In the genomic region with DNA sequence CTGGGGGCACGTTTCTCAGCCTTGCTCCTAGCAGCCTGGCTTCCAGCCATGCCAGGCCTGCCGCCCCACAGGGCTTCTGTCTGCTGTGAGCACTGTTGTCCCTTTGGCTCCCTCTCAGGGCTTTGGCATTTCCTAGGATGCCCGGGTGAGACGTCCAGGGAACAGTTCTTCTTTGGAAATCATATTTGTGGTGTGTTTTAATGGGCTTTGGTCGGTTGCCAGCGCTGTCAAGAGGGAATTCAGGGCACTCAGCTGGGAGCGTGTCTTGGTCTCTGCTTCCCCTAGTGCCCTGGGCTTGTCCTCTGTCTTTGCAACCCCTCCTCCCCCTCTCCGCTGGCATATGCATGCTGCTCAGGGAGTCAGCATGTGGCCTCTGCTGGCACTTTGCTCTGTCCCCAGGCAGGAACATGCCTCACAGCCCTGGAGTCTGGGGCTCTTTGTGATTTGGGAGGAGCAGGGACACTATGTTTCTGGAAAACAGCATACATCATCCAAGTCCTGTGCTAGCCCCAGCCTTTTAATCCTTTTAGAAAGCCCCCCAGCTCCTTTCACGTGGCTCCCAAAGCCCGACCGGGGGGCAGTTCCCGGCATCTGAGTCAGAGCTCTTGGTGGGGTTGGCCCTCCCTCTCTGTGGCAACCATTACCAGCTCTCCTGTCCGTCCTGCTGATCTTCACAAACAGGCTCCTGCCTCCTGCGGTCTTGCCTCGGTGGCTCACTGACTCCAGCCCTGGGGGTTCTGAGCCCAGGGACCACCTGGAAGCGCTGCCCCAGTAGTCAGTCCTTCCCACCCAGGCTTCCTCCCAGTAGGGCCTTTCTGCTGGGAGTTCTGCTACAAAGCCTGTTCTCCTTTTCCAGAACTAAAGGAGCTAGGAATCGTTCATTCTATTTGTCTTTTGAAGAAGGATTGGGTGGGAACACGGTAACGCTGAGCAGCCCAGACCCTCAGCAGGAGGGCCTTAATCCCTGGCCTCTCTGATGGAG, we compare ENCODE assay signal across 8 cellular contexts. TPM values are rescaled to one million over a fixed set of nuclear protein-coding genes. Genes with fewer than 3 reads are reported as not detected.
DNase-seq lines count a peak whose midpoint lies in the region; TF ChIP-seq lines count a peak whose summit lies in the region.

No MANE protein-coding gene starts in this region.

- peaks cover 30% of the 10 kb centered on the region for H3K4me1 Mint-ChIP-seq in endodermal cell

- DNase-seq in AG08396 (ENCODE audit: low spot score) (peak; percentile 65), NCI-H2171 (lab: John Stamatoyannopoulos, UW) (peak; percentile 40), endodermal cell (peak; percentile 92), mucosa of gallbladder (ENCODE audit: low spot score) (peak; percentile 45), NCI-H748 (lab: John Stamatoyannopoulos, UW; ENCODE audit: unreplicated experiment) (no peak), GM20000 (ENCODE audit: low spot score) (no peak), AML-193 (lab: John Stamatoyannopoulos, UW) (no peak), NCI-H1048 (lab: John Stamatoyannopoulos, UW) (no peak)

- peaks cover 50% of the 10 kb centered on the region for H3K36me3 Mint-ChIP-seq in endodermal cell (ENCODE audit: low read depth)

- no peaks in the 10 kb centered on the region for H3K27me3 Mint-ChIP-seq in endodermal cell (ENCODE audit: insufficient read depth)

- no peak overlapping the region for H3K4me3 Mint-ChIP-seq in endodermal cell

- no peaks in the 10 kb centered on the region for H3K9me3 Mint-ChIP-seq in endodermal cell

- WGBS in endodermal cell (ENCODE audit: insufficient coverage in 1 of 2, insufficient read length in 1 of 2), 2 experiments, result 51 to 56% methylated on average over 12 to 19 of the region's 19 CpGs

- H3K27ac ChIP-seq in endodermal cell (ENCODE audit: low read depth, low read length), result peak overlapping the region; percentile 25

- no peak overlapping the region for H3K4me3 ChIP-seq in endodermal cell (ENCODE audit: low read length)

- H3K36me3 ChIP-seq in endodermal cell (ENCODE audit: control insufficient read depth, insufficient read depth, low read length), result peaks cover 67% of the 10 kb centered on the region

- H3K27me3 ChIP-seq in endodermal cell (ENCODE audit: control insufficient read depth, insufficient read depth, low read length, poor library complexity, severe bottlenecking), result no peaks in the 10 kb centered on the region

- H3K4me1 ChIP-seq in endodermal cell (ENCODE audit: control insufficient read depth, insufficient read depth, low read length), result peaks cover 8% of the 10 kb centered on the region

- TF ChIP-seq CTCF in endodermal cell (conservative IDR thresholded peaks at IDR 0.05) (no peak), GM20000 (IDR thresholded peaks at IDR 0.05; ENCODE audit: extremely low read depth, missing control alignments) (no peak)

- no peaks in the 10 kb centered on the region for H3K9me3 ChIP-seq in endodermal cell (ENCODE audit: control insufficient read depth, low read length)

- H3K27ac Mint-ChIP-seq in endodermal cell, result peak overlapping the region; percentile 85

- no peak overlapping the region for H3K9ac ChIP-seq in endodermal cell (ENCODE audit: extremely low read depth, low read length, poor library complexity, severe bottlenecking)

RNA-seq across cellular contexts. Expression of a gene that starts 26.7 kb away (rescaled TPM):
- total RNA-seq in endodermal cell, result 100 to 1,000 TPM in 1 of 2 donors, 10 to 100 TPM in 1; 96.5 to 113 TPM
- polyA plus RNA-seq in endodermal cell (2013, experiment 1 of 2), result 93.1 TPM
- 95.4 TPM for polyA plus RNA-seq in endodermal cell (2013, experiment 2 of 2)
- total RNA-seq in mucosa of gallbladder, result 65.4 TPM

RNA-seq across cellular contexts. Expression of a gene that starts 26.8 kb away (rescaled TPM):
- total RNA-seq in endodermal cell, result 10 to 100 TPM; 54.3 TPM
- 40.1 TPM for polyA plus RNA-seq in endodermal cell (2013, experiment 1 of 2)
- polyA plus RNA-seq in endodermal cell (2013, experiment 2 of 2), result 32.4 TPM
- 110 TPM for total RNA-seq in mucosa of gallbladder

RNA-seq across cellular contexts. Expression of a gene that starts 27.5 kb away (rescaled TPM):
- 1 to 10 TPM; 3.4 to 5.1 TPM for total RNA-seq in endodermal cell
- polyA plus RNA-seq in endodermal cell (2013, experiment 1 of 2), result 0.39 TPM
- 0.87 TPM for polyA plus RNA-seq in endodermal cell (2013, experiment 2 of 2)
- 317 TPM for total RNA-seq in mucosa of gallbladder

Comparison
In these comparisons a context has a peak if more than half of its experiments do, and no peak if none do; other contexts are left out.
1. DNase-seq: peak in AG08396 (single experiment), NCI-H2171 (single experiment), endodermal cell (single experiment) and mucosa of gallbladder (single experiment); none in NCI-H748 (single experiment), GM20000 (single experiment), AML-193 (0 of 2) and NCI-H1048 (single experiment).
2. RNA of a gene that starts 27.5 kb away (total RNA-seq): 317 TPM in mucosa of gallbladder (single experiment); 3.4 to 5.1 TPM in endodermal cell; every median in the first group is over 10 times any median in the second.